ENCODE assay signal across 8 cellular contexts in the genomic region with DNA sequence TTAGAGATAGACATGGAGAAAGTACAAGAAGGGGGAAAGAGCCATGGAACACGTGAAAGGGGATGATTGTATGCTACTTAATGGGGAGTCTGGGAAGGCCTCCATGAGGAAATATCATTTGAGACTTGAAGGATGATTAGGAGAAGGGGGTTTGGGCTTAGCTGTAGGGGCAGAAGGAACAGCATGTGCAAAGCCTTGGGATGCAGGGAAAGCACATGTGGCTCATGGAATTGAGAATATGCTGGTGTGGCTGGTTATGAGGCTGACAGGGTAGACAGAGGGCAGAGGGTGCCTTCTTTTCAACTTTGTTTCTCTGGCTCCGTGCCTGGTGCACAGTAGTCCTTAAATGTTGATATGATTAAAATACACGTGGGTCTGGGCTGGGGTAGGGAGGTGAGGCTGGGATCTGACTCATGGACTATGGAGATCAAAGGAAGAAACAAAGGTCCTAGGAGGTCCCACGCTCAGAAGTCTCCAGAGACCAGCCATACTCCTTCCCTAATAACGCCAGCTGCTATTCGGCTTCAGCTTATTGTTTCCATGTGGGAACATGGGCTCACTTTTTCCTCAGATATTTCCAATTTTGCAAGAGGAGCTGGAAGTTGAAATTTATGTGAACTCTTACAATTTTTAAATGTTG. TPM values are rescaled to one million over a fixed set of nuclear protein-coding genes. Genes with fewer than 3 reads are reported as not detected.
DNase-seq lines count a peak whose midpoint lies in the region; ATAC-seq and TF ChIP-seq lines count a peak whose summit lies in the region.

No MANE protein-coding gene starts in this region.

- no peaks in the 10 kb centered on the region for H3K27me3 Mint-ChIP-seq in chondrocyte (ENCODE audit: low read depth)

- H3K27me3 ChIP-seq in BJ (ENCODE audit: control insufficient read depth, insufficient read depth, low read length) (no peaks in the 10 kb centered on the region), KMS-11 (ENCODE audit: insufficient read depth, low read depth) (no peaks in the 10 kb centered on the region), muscle layer of duodenum (ENCODE audit: low read depth, low read length) (no peaks in the 10 kb centered on the region)

- peak overlapping the region; percentile 99 for H3K27ac Mint-ChIP-seq in chondrocyte (ENCODE audit: unreplicated experiment)

- no peak for DNase-seq in BJ (ENCODE audit: low read depth)
- DNase-seq in chondrocyte (ENCODE audit: low spot score) = no peak
- no peak for DNase-seq in kidney tubule cell (ENCODE audit: low spot score)
- DNase-seq in MV-4-11 (lab: John Stamatoyannopoulos, UW) = no peak
- DNase-seq in stimulated activated CD4-positive, alpha-beta T cell treated with anti-CD3 and anti-CD28 coated beads, Interleukin-2, amount 100 ng/mL, for 48 hours = no peak

- H3K4me1 ChIP-seq in KMS-11 (ENCODE audit: low read depth, poor library complexity, severe bottlenecking) (peaks cover 6% of the 10 kb centered on the region), muscle layer of duodenum (ENCODE audit: control insufficient read depth in 1 of 2, insufficient read depth in 2 of 2, low read length in 2 of 2) (peaks cover 0 to 16% of the 10 kb centered on the region in 2 donors)

- H3K4me1 Mint-ChIP-seq in chondrocyte (ENCODE audit: low read depth) = peaks cover 24% of the 10 kb centered on the region

- peak overlapping the region; percentile 97 for H3K27ac ChIP-seq in KMS-11
- H3K27ac ChIP-seq in muscle layer of duodenum (ENCODE audit: low read length) = peak overlapping the region; percentile 99

- H3K4me2 ChIP-seq in KMS-11 = peak overlapping the region; percentile 94

- H3K36me3 ChIP-seq in BJ (ENCODE audit: control insufficient read depth, insufficient read depth, low read length) = no peaks in the 10 kb centered on the region
- no peaks in the 10 kb centered on the region for H3K36me3 ChIP-seq in KMS-11 (ENCODE audit: insufficient read depth)
- peaks cover 0 to 3% of the 10 kb centered on the region in 2 donors for H3K36me3 ChIP-seq in muscle layer of duodenum (ENCODE audit: control insufficient read depth in 1 of 2, insufficient read depth in 2 of 2, low read length in 2 of 2)

- no peaks in the 10 kb centered on the region for H3K36me3 Mint-ChIP-seq in chondrocyte (ENCODE audit: low read depth)

- CTCF ChIA-PET in BJ (lab: Yijun Ruan, JAX) = interaction anchor here (1.2 kb wide), 1 partner anchor 8 kb away, joined by 3 read pairs; no protein-coding TSS in a partner anchor

- no peaks in the 10 kb centered on the region for H4K20me1 ChIP-seq in KMS-11 (ENCODE audit: insufficient read depth)

- POLR2A ChIA-PET in BJ (lab: Charles Lee) = interaction anchor here (1.4 kb wide), 1 partner anchor 147 kb away, joined by 5 read pairs; the partner anchor contains the start of gene NDUFB4

- H3K4me3 ChIP-seq in BJ (ENCODE audit: low read depth, low read length) (peak overlapping the region; percentile 71), KMS-11 (IDR thresholded peaks at IDR 0.05; ENCODE audit: insufficient read depth, low read depth, low read length) (peak overlapping the region; percentile 90), muscle layer of duodenum (ENCODE audit: low read depth in 1 of 2, low read length in 2 of 2) (peak overlapping the region; percentile 84 to 93)

- no peaks in the 10 kb centered on the region for H3K9me3 ChIP-seq in muscle layer of duodenum (ENCODE audit: control insufficient read depth in 1 of 2, low read length in 2 of 2)

- no peak for ATAC-seq in HG03432 (IDR thresholded peaks at IDR 0.05; ENCODE audit: unreplicated experiment)

- peaks cover 42% of the 10 kb centered on the region; the same call in 1 of the 2 replicates for H3K79me2 ChIP-seq in KMS-11 (ENCODE audit: insufficient read depth, low read depth)

- no peak for TF ChIP-seq CTCF in BJ (IDR thresholded peaks at IDR 0.05; ENCODE audit: insufficient read depth, low read depth, low read length)
- TF ChIP-seq CTCF in KMS-11 (conservative IDR thresholded peaks at IDR 0.05; ENCODE audit: low read depth, low read length) = no peak
- no peak for TF ChIP-seq CTCF in chondrocyte (IDR thresholded peaks at IDR 0.05)

- peak overlapping the region; percentile 88 for H2AFZ ChIP-seq in KMS-11 (ENCODE audit: low read depth)

- peaks cover 2% of the 10 kb centered on the region for H3K9me3 Mint-ChIP-seq in chondrocyte (ENCODE audit: low read depth)

- peak overlapping the region; percentile 94; the same call in 1 of the 2 replicates for H3K9ac ChIP-seq in KMS-11

- H3K4me3 Mint-ChIP-seq in chondrocyte (ENCODE audit: unreplicated experiment) = peak overlapping the region; percentile 93

RNA-seq across cellular contexts. Expression of gene GTF2E1, which starts 1.1 kb away (rescaled TPM):
- 8.1 and 11.0 TPM in 2 replicates for polyA plus RNA-seq in BJ (2011; rRNA removed)
- polyA minus RNA-seq in BJ (2011; rRNA and poly(A)+ RNA removed) = 13.5 and 17.1 TPM in 2 replicates
- total RNA-seq in chondrocyte = 18.0 to 22.2 TPM (median 22.2 TPM) in 3 replicates

RNA-seq across cellular contexts. Expression of gene RABL3, which starts 1.4 kb away (rescaled TPM):
- 2.6 and 5.8 TPM in 2 replicates for polyA plus RNA-seq in BJ (2011; rRNA removed)
- polyA minus RNA-seq in BJ (2011; rRNA and poly(A)+ RNA removed) = 2.2 and 2.7 TPM in 2 replicates
- 17.0 to 22.5 TPM (median 17.1 TPM) in 3 replicates for total RNA-seq in chondrocyte
